In the genomic region with DNA sequence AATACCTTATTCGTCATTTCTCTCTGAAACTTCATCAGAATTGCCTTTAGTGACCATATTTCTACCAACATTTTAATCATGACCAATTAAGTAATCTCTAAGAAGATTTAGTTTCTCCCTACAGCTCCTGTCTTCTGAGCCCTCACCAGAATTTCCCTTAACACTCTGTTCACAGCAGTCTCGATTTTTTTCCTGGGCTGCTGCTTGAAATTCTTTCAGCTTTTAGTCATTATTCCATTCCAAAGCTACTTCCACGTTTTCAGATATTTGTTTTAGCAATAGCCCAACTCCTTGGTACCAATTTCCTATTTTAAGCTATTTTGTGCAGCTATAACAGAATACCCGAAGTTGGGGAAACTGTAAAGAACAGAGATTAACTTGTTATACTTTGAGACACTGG, we compare ENCODE assay signal across 19 cellular contexts.
"Had no signal": no experiment of that assay in that cellular context is flagged by ENCODE, and none has a peak within 500 bp of the region (broad histone marks: within the 10 kb centered on the region; RNA-seq: fewer than 3 reads in every experiment).

No MANE protein-coding gene starts in this region.

- H3K4me3 ChIP-seq: colonic mucosa, esophagus muscularis mucosa, heart left ventricle, testis, vagina had no signal

- ATAC-seq: activated CD4-positive, CD25-positive, alpha-beta regulatory T cell treated with anti-CD3 and anti-CD28 coated beads, Interleukin-2, amount 50 U/mL, for 24 hours; activated T-helper 17 cell treated with anti-CD3 and anti-CD28 coated beads, Interleukin-2, amount 50 U/mL, for 72 hours; foreskin keratinocyte; heart left ventricle; right cardiac atrium; stimulated activated naive CD8-positive, alpha-beta T cell treated with anti-CD3 and anti-CD28 coated beads, Interleukin-15, amount 100 ng/mL, for 72 hours had no signal

- H3K36me3 Mint-ChIP-seq: immature natural killer cell had no signal

- H3K9me3 ChIP-seq: colonic mucosa, esophagus muscularis mucosa, heart left ventricle, testis, vagina had no signal

- H3K27me3 ChIP-seq: colonic mucosa, esophagus muscularis mucosa, foreskin keratinocyte, heart left ventricle, testis, vagina had no signal

- H3K36me3 ChIP-seq: colonic mucosa, esophagus muscularis mucosa, heart left ventricle, vagina had no signal

- H3K4me3 Mint-ChIP-seq: activated T-helper 17 cell treated with anti-CD3 and anti-CD28 coated beads, Interleukin-2, amount 50 U/mL, for 72 hours; immature natural killer cell; nephron; stimulated activated naive CD8-positive, alpha-beta T cell treated with anti-CD3 and anti-CD28 coated beads, Interleukin-15, amount 100 ng/mL, for 72 hours had no signal

- H3K9me3 Mint-ChIP-seq: activated T-helper 17 cell treated with anti-CD3 and anti-CD28 coated beads, Interleukin-2, amount 50 U/mL, for 72 hours; nephron had no signal

- H3K27ac Mint-ChIP-seq: activated T-helper 17 cell treated with anti-CD3 and anti-CD28 coated beads, Interleukin-2, amount 50 U/mL, for 72 hours; immature natural killer cell; nephron had no signal

- H3K27ac ChIP-seq: colonic mucosa, esophagus muscularis mucosa, foreskin keratinocyte, heart left ventricle, testis, vagina had no signal

- DNase-seq: activated CD4-positive, alpha-beta T cell treated with anti-CD3 and anti-CD28 coated beads, Interleukin-2, amount 50 U/mL, for 1 hour; activated CD8-positive, alpha-beta memory T cell treated with anti-CD3 and anti-CD28 coated beads for 24 hours; activated naive CD4-positive, alpha-beta T cell treated with Interleukin-2 at 50 U/mL for 16 hours; colonic mucosa; effector CD4-positive, alpha-beta T cell; foreskin keratinocyte; heart left ventricle; immature natural killer cell; mesendoderm; nucleus accumbens; right cardiac atrium; stimulated activated naive CD8-positive, alpha-beta T cell treated with anti-CD3 and anti-CD28 coated beads, Interleukin-15, amount 100 ng/mL, for 72 hours; SW 1271; testis had no signal

- H3K27me3 Mint-ChIP-seq: stimulated activated naive CD8-positive, alpha-beta T cell treated with anti-CD3 and anti-CD28 coated beads, Interleukin-15, amount 100 ng/mL, for 72 hours had no signal

- H3K4me1 ChIP-seq: colonic mucosa, esophagus muscularis mucosa, testis, vagina had no signal

- H3K4me1 Mint-ChIP-seq: activated T-helper 17 cell treated with anti-CD3 and anti-CD28 coated beads, Interleukin-2, amount 50 U/mL, for 72 hours; immature natural killer cell; nephron; stimulated activated naive CD8-positive, alpha-beta T cell treated with anti-CD3 and anti-CD28 coated beads, Interleukin-15, amount 100 ng/mL, for 72 hours had no signal
